In the genomic region with DNA sequence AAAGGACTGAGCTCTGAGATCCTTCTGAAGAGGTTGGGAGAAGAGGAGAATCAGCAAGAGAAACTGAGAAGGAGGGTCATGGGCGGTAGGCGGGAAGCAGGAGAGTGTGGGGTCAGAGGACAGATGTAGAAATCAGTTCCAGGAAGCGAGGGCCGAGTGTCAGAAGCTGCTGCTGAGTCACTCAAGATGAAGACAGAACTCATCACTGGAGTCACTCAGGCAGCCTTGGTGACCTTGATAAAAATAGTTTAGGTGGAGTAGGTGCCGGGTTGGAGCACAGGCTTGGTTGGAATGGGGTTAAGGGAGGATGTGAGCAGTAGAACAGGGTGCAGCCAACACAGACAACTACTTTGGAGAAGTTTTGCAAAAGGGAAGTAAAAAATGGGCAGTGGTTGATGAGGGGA, we compare ENCODE assay signal across 8 cellular contexts.
DNase-seq lines count a peak whose midpoint lies in the region; ATAC-seq and FAIRE-seq lines count a peak whose summit lies in the region.

No MANE protein-coding gene starts in this region.

- DNase-seq in NK-92 treated with Interleukin-12 subunit alpha and Interleukin-12 subunit beta, amount 100 ng/mL, for 24 hours (lab: John Stamatoyannopoulos, UW), result peak; percentile 73
- no peak for DNase-seq in NK-92 (lab: John Stamatoyannopoulos, UW; ENCODE audit: unreplicated experiment)
- DNase-seq in activated CD8-positive, alpha-beta memory T cell treated with anti-CD3 and anti-CD28 coated beads, Interleukin-2, amount 50 U/mL, for 48 hours, result peak; percentile 72
- peak; percentile 34 for DNase-seq in inferior parietal cortex (ENCODE audit: extremely low spot score)
- no peak for DNase-seq in GM19239 (ENCODE audit: insufficient read length, low spot score)
- no peak for DNase-seq in DMS153 (lab: John Stamatoyannopoulos, UW)

- ATAC-seq in stimulated activated memory B cell treated with anti-CD40 and anti-IgM and Interleukin-4, amounts not matched to agents 10 μg/mL and 1 μg/mL and 100 μg/mL, for 72 hours, result peak; percentile 60
- no peak for ATAC-seq in GM19455 (IDR thresholded peaks at IDR 0.05; ENCODE audit: unreplicated experiment)

- no peak overlapping the region for H3K4me3 Mint-ChIP-seq in stimulated activated memory B cell treated with anti-CD40 and anti-IgM and Interleukin-4, amounts not matched to agents 10 μg/mL and 1 μg/mL and 100 μg/mL, for 72 hours

- H3K27ac Mint-ChIP-seq in stimulated activated memory B cell treated with anti-CD40 and anti-IgM and Interleukin-4, amounts not matched to agents 10 μg/mL and 1 μg/mL and 100 μg/mL, for 72 hours, result peak overlapping the region; percentile 17

- no peak for FAIRE-seq in GM19239 (lab: Jason Lieb, UNC)

- no peaks in the 10 kb centered on the region for H3K9me3 Mint-ChIP-seq in stimulated activated memory B cell treated with anti-CD40 and anti-IgM and Interleukin-4, amounts not matched to agents 10 μg/mL and 1 μg/mL and 100 μg/mL, for 72 hours

- H3K27me3 Mint-ChIP-seq in stimulated activated memory B cell treated with anti-CD40 and anti-IgM and Interleukin-4, amounts not matched to agents 10 μg/mL and 1 μg/mL and 100 μg/mL, for 72 hours, result no peaks in the 10 kb centered on the region

- no peaks in the 10 kb centered on the region for H3K36me3 Mint-ChIP-seq in stimulated activated memory B cell treated with anti-CD40 and anti-IgM and Interleukin-4, amounts not matched to agents 10 μg/mL and 1 μg/mL and 100 μg/mL, for 72 hours

- H3K4me1 Mint-ChIP-seq in stimulated activated memory B cell treated with anti-CD40 and anti-IgM and Interleukin-4, amounts not matched to agents 10 μg/mL and 1 μg/mL and 100 μg/mL, for 72 hours, result peaks cover 16% of the 10 kb centered on the region

Comparison
In these comparisons a context has a peak if more than half of its experiments do, and no peak if none do; other contexts are left out.
1. DNase-seq: peak in NK-92 treated with Interleukin-12 subunit alpha and Interleukin-12 subunit beta, amount 100 ng/mL, for 24 hours (single experiment), activated CD8-positive, alpha-beta memory T cell treated with anti-CD3 and anti-CD28 coated beads, Interleukin-2, amount 50 U/mL, for 48 hours (single experiment) and inferior parietal cortex (single experiment); none in NK-92 (single experiment), GM19239 (single experiment) and DMS153 (single experiment).